8 cellular contexts compared by ENCODE assay signal in genomic region chr7:1503816-1504775, GRCh38.
DNase-seq lines count a peak whose midpoint lies in the region; ATAC-seq lines count a peak whose summit lies in the region.

Gene INTS1 (minus strand): TSS chr7:1504389. CDS start chr7:1503960, 429 bp downstream.

- ATAC-seq in GM18873 (IDR thresholded peaks at IDR 0.05; ENCODE audit: low FRiP score, unreplicated experiment) = peak; percentile 59
- ATAC-seq in HG03139 (IDR thresholded peaks at IDR 0.05; ENCODE audit: unreplicated experiment) = peak; percentile 65

- DNase-seq in AG08395 (ENCODE audit: low spot score) (peak; percentile 97), NCI-H2227 treated with DMSO at 0.1 percent for 48 hours (lab: John Stamatoyannopoulos, UW) (peak; percentile 77), islet precursor cell (peak; percentile 95)
- peak; percentile 77 to 85 (median 84) for DNase-seq in activated CD4-positive, CD25-positive, alpha-beta regulatory T cell (lab: John Stamatoyannopoulos, UW)
- DNase-seq in central memory CD4-positive, alpha-beta T cell = peak; percentile 87
- DNase-seq in stimulated activated CD4-positive, alpha-beta T cell treated with anti-CD3 and anti-CD28 coated beads, Interleukin-12 subunit alpha, Interleukin-12 subunit beta, amount 100 ng/mL, for 48 hours (ENCODE audit: low read depth in 2 of 3, low spot score in 1 of 3) = peak; percentile 80 to 85 (median 83)

Comparison
In these comparisons a context has a peak if more than half of its experiments do, and no peak if none do; other contexts are left out.
1. Peak in every context shown above with its lines: DNase-seq and ATAC-seq.